In the genomic region with DNA sequence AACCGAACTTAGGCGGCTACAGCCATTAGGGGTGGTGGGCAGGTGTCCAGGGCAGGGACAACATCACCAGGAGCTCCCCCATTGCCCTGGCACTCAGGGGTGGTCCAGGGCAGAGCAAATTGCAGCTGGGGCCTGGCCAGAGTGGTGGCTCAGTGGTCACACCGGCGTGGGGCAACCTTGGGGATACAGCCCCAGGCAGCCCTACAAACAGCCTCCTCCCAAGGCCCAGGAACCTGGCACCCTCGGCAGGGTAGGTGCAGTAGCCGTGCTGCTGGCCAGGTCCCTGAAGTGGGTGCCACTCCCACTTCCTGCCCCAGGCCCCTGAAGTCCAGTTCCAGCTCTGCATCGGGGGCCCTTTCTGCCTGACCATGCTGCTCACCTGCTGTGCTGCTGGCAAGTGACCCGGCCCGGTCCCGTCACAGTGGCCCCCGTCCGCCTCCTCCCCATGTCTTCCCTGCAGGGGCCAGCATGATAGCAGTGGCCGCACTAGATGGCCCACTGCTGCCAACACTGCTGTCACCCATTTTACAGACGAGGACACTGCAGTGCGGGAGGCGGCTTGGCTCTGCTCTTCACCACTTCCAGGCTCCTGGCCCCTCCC, we compare ENCODE assay signal across 25 cellular contexts.
DNase-seq lines count a peak whose midpoint lies in the region; ATAC-seq and TF ChIP-seq lines count a peak whose summit lies in the region.
"Had no signal": no experiment of that assay in that cellular context is flagged by ENCODE, and none has a peak within 500 bp of the region (broad histone marks: within the 10 kb centered on the region; RNA-seq: fewer than 3 reads in every experiment).

No MANE protein-coding gene starts in this region.

- H2AFZ ChIP-seq in neuronal stem cell (ENCODE audit: low read length), result no peak overlapping the region

- CTCF ChIA-PET in activated CD4-positive, alpha-beta memory T cell treated with anti-CD3 and anti-CD28 coated beads for 36 hours (lab: Charles Lee), result no interaction called here

- H3K79me1 ChIP-seq in neuronal stem cell (ENCODE audit: low read depth, low read length), result no peaks in the 10 kb centered on the region

- WGBS in endodermal cell (ENCODE audit: insufficient coverage in 1 of 2, insufficient read length in 1 of 2), 2 experiments, result 69 to 84% methylated on average over 6 to 16 of the region's 16 CpGs
- WGBS in neuronal stem cell (ENCODE audit: extremely low coverage in 2 of 2, insufficient read length in 2 of 2, insufficient replicate concordance in 1 of 2), 2 donors, result no CpG with 5 or more reads among the region's 16 CpGs

- peak overlapping the region; percentile 69 for H2BK15ac ChIP-seq in neuronal stem cell (ENCODE audit: low read length)

- peaks cover 10% of the 10 kb centered on the region for H3K4me1 ChIP-seq in RWPE2 (ENCODE audit: insufficient read depth, poor library complexity, severe bottlenecking)
- no peaks in the 10 kb centered on the region for H3K4me1 ChIP-seq in endodermal cell (ENCODE audit: control insufficient read depth, insufficient read depth, low read length)
- H3K4me1 ChIP-seq in neuronal stem cell (ENCODE audit: control insufficient read depth in 2 of 2, insufficient read depth in 1 of 2, low read depth in 1 of 2, low read length in 2 of 2), result no peaks in the 10 kb centered on the region
- H3K4me1 ChIP-seq: BE2C had no signal

- intact Hi-C loops in activated CD4-positive, alpha-beta memory T cell treated with anti-CD3 and anti-CD28 coated beads for 36 hours (cut with micrococcal nuclease), result no loop called here

- no peak overlapping the region for H3K4me2 ChIP-seq in neuronal stem cell (ENCODE audit: insufficient read depth, low read length, poor library complexity, severe bottlenecking)
- H3K4me2 ChIP-seq: BLaER1 had no signal

- peaks cover 12% of the 10 kb centered on the region for H3K9me3 Mint-ChIP-seq in endodermal cell
- H3K9me3 Mint-ChIP-seq in activated CD4-positive, alpha-beta memory T cell treated with anti-CD3 and anti-CD28 coated beads for 36 hours, result no peaks in the 10 kb centered on the region
- H3K9me3 Mint-ChIP-seq: CD4-positive, alpha-beta memory T cell; CD8-positive, alpha-beta memory T cell had no signal

- no peak overlapping the region for H3K9ac ChIP-seq in endodermal cell (ENCODE audit: extremely low read depth, low read length, poor library complexity, severe bottlenecking)
- peak overlapping the region; percentile 16 for H3K9ac ChIP-seq in neuronal stem cell (ENCODE audit: low read depth, low read length, poor library complexity)
- H3K9ac ChIP-seq: BLaER1 had no signal

- H3K23ac ChIP-seq in neuronal stem cell (ENCODE audit: low read depth, low read length, poor library complexity), result peak overlapping the region; percentile 49

- no peak overlapping the region for H3K27ac Mint-ChIP-seq in endodermal cell
- H3K27ac Mint-ChIP-seq in activated CD4-positive, alpha-beta memory T cell treated with anti-CD3 and anti-CD28 coated beads for 36 hours, result no peak overlapping the region
- H3K27ac Mint-ChIP-seq: CD14-positive monocyte; CD4-positive, alpha-beta memory T cell; CD8-positive, alpha-beta memory T cell had no signal

- no peaks in the 10 kb centered on the region for H3K27me3 Mint-ChIP-seq in endodermal cell (ENCODE audit: insufficient read depth)
- H3K27me3 Mint-ChIP-seq in activated CD4-positive, alpha-beta memory T cell treated with anti-CD3 and anti-CD28 coated beads for 36 hours, result peaks cover 2% of the 10 kb centered on the region

- no peaks in the 10 kb centered on the region for H3K27me3 ChIP-seq in RWPE2 (ENCODE audit: insufficient read depth, poor library complexity, severe bottlenecking)
- H3K27me3 ChIP-seq in endodermal cell (ENCODE audit: control insufficient read depth, insufficient read depth, low read length, poor library complexity, severe bottlenecking), result no peaks in the 10 kb centered on the region
- no peaks in the 10 kb centered on the region for H3K27me3 ChIP-seq in neuronal stem cell (ENCODE audit: control insufficient read depth in 3 of 3, insufficient read depth in 3 of 3, low read depth in 1 of 3, low read length in 3 of 3)
- H3K27me3 ChIP-seq: BE2C, BLaER1 had no signal

- H3K4me3 ChIP-seq in RWPE2 (ENCODE audit: severe bottlenecking) (no peak overlapping the region), endodermal cell (ENCODE audit: low read length) (no peak overlapping the region), neuronal stem cell (ENCODE audit: low read length in 2 of 2) (no peak overlapping the region)
- H3K4me3 ChIP-seq: BLaER1, GM12878 had no signal

- no peak overlapping the region for H2BK12ac ChIP-seq in neuronal stem cell (ENCODE audit: low read length)

- H4K8ac ChIP-seq in neuronal stem cell (ENCODE audit: low read depth, low read length), result no peak overlapping the region

- no peak overlapping the region for H2BK5ac ChIP-seq in neuronal stem cell (ENCODE audit: low read length)

- POLR2A ChIA-PET in activated CD4-positive, alpha-beta memory T cell treated with anti-CD3 and anti-CD28 coated beads for 36 hours (lab: Charles Lee), result no interaction called here

- H3K14ac ChIP-seq in neuronal stem cell (ENCODE audit: low read length), result peak overlapping the region; percentile 27

- H3K27ac ChIP-seq in RWPE2 (ENCODE audit: poor library complexity, severe bottlenecking) (no peak overlapping the region), endodermal cell (ENCODE audit: low read depth, low read length) (no peak overlapping the region), neuronal stem cell (replicated peaks; ENCODE audit: low read length) (no peak overlapping the region)
- H3K27ac ChIP-seq: BLaER1 had no signal

- H3K4me3 Mint-ChIP-seq in endodermal cell, result no peak overlapping the region
- H3K4me3 Mint-ChIP-seq in activated CD4-positive, alpha-beta memory T cell treated with anti-CD3 and anti-CD28 coated beads for 36 hours, result no peak overlapping the region
- H3K4me3 Mint-ChIP-seq: CD14-positive monocyte; CD4-positive, alpha-beta memory T cell; CD4-positive, CD25-positive, alpha-beta regulatory T cell; CD8-positive, alpha-beta memory T cell had no signal

- H3K18ac ChIP-seq in neuronal stem cell (ENCODE audit: low read length), result peak overlapping the region; percentile 53

- peaks cover 18% of the 10 kb centered on the region for H3K4me1 Mint-ChIP-seq in endodermal cell
- no peaks in the 10 kb centered on the region for H3K4me1 Mint-ChIP-seq in activated CD4-positive, alpha-beta memory T cell treated with anti-CD3 and anti-CD28 coated beads for 36 hours (ENCODE audit: low read depth)
- H3K4me1 Mint-ChIP-seq: CD14-positive monocyte; CD4-positive, CD25-positive, alpha-beta regulatory T cell had no signal

- H3K9me3 ChIP-seq in RWPE2 (ENCODE audit: severe bottlenecking), result no peaks in the 10 kb centered on the region
- H3K9me3 ChIP-seq in endodermal cell (ENCODE audit: control insufficient read depth, low read length), result no peaks in the 10 kb centered on the region
- no peaks in the 10 kb centered on the region for H3K9me3 ChIP-seq in neuronal stem cell (replicated peaks in 1 of 2; ENCODE audit: control insufficient read depth in 2 of 2, insufficient read depth in 1 of 2, low read depth in 1 of 2, low read length in 2 of 2)
- H3K9me3 ChIP-seq: BE2C had no signal

- peak overlapping the region; percentile 83 for H2AK5ac ChIP-seq in neuronal stem cell (ENCODE audit: low read depth, low read length)

- H4K91ac ChIP-seq in neuronal stem cell (ENCODE audit: low read depth, low read length, poor library complexity), result no peak overlapping the region

- H3K36me3 ChIP-seq in RWPE2 (ENCODE audit: low read depth), result no peaks in the 10 kb centered on the region
- H3K36me3 ChIP-seq in endodermal cell (ENCODE audit: control insufficient read depth, insufficient read depth, low read length), result no peaks in the 10 kb centered on the region
- H3K36me3 ChIP-seq in neuronal stem cell (replicated peaks in 1 of 2; ENCODE audit: control insufficient read depth in 2 of 2, insufficient read depth in 2 of 2, low read length in 2 of 2), result no peaks in the 10 kb centered on the region
- H3K36me3 ChIP-seq: BE2C, BLaER1 had no signal

- TF ChIP-seq CTCF in RWPE2 (IDR thresholded peaks at IDR 0.05; ENCODE audit: poor library complexity, severe bottlenecking), result no peak
- TF ChIP-seq CTCF in endodermal cell (conservative IDR thresholded peaks at IDR 0.05), result no peak

- peak; percentile 40 for DNase-seq in activated CD8-positive, alpha-beta memory T cell treated with anti-CD3 and anti-CD28 coated beads for 24 hours
- DNase-seq in activated CD8-positive, alpha-beta memory T cell treated with anti-CD3 and anti-CD28 coated beads, Interleukin-2, amount 50 U/mL, for 48 hours, result no peak
- peak; percentile 40 for DNase-seq in RWPE2 (ENCODE audit: low spot score)
- DNase-seq in endodermal cell, result peak; percentile 32
- DNase-seq in neuronal stem cell (ENCODE audit: low spot score), result no peak
- no peak for DNase-seq in activated CD4-positive, alpha-beta memory T cell treated with anti-CD3 and anti-CD28 coated beads for 36 hours
- DNase-seq in NCI-H510A treated with DMSO at 0.1 percent for 48 hours (lab: John Stamatoyannopoulos, UW), result no peak
- DNase-seq: 8988T; ACHN; BE2C; C1 segment of cervical spinal cord; CD4-positive, alpha-beta memory T cell; CD4-positive, CD25-positive, alpha-beta regulatory T cell; CD8-positive, alpha-beta memory T cell; COR-L47; DMS 273 treated with DMSO at 0.1 percent for 48 hours; DMS53; DMS79; DND-41; EL; GDM1 had no signal

- ATAC-seq in RWPE2 (ENCODE audit: low read depth) (no peak), HG03280 (IDR thresholded peaks at IDR 0.05; ENCODE audit: unreplicated experiment) (no peak)
- ATAC-seq: GM12878 had no signal

- H3K36me3 Mint-ChIP-seq in endodermal cell (ENCODE audit: low read depth), result no peaks in the 10 kb centered on the region
- H3K36me3 Mint-ChIP-seq in activated CD4-positive, alpha-beta memory T cell treated with anti-CD3 and anti-CD28 coated beads for 36 hours, result no peaks in the 10 kb centered on the region
- H3K36me3 Mint-ChIP-seq: CD14-positive monocyte; CD4-positive, alpha-beta memory T cell; CD4-positive, CD25-positive, alpha-beta regulatory T cell; CD8-positive, alpha-beta memory T cell had no signal

- H2BK120ac ChIP-seq in neuronal stem cell (ENCODE audit: low read depth, low read length), result no peak overlapping the region

- H3K4ac ChIP-seq in neuronal stem cell (ENCODE audit: low read length), result no peak overlapping the region

Comparison
In these comparisons a context has a peak if more than half of its experiments do, and no peak if none do; other contexts are left out.
1. DNase-seq: peak in activated CD8-positive, alpha-beta memory T cell treated with anti-CD3 and anti-CD28 coated beads for 24 hours (single experiment), RWPE2 (single experiment) and endodermal cell (single experiment); none in activated CD8-positive, alpha-beta memory T cell treated with anti-CD3 and anti-CD28 coated beads, Interleukin-2, amount 50 U/mL, for 48 hours (single experiment), neuronal stem cell (single experiment), activated CD4-positive, alpha-beta memory T cell treated with anti-CD3 and anti-CD28 coated beads for 36 hours (single experiment) and NCI-H510A treated with DMSO at 0.1 percent for 48 hours (single experiment).